1 cellular context compared by ENCODE assay signal in genomic region chr19:10399878-10400277, GRCh38.
TF ChIP-seq lines count a peak whose summit lies in the region.

No MANE protein-coding gene starts in this region.

TF ChIP-seq in K562, 482 proteins besides CTCF, POLR2A, EP300 and RAD21:
- TF ChIP-seq, protein P1, sequence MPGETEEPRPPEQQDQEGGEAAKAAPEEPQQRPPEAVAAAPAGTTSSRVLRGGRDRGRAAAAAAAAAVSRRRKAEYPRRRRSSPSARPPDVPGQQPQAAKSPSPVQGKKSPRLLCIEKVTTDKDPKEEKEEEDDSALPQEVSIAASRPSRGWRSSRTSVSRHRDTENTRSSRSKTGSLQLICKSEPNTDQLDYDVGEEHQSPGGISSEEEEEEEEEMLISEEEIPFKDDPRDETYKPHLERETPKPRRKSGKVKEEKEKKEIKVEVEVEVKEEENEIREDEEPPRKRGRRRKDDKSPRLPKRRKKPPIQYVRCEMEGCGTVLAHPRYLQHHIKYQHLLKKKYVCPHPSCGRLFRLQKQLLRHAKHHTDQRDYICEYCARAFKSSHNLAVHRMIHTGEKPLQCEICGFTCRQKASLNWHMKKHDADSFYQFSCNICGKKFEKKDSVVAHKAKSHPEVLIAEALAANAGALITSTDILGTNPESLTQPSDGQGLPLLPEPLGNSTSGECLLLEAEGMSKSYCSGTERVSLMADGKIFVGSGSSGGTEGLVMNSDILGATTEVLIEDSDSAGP (CRISPR knock-in tag; IDR thresholded peaks at IDR 0.05): no peak
- 0 out of 2 replicates have a peak, but pooled peaks have one; percentile 24 for TF ChIP-seq POLR2G (IDR thresholded peaks at IDR 0.05; ENCODE audit: low read depth, low read length)
- TF ChIP-seq RBFOX2 (IDR thresholded peaks at IDR 0.05; ENCODE audit: low read depth, low read length): peak; percentile 47
- TF ChIP-seq, protein P2, sequence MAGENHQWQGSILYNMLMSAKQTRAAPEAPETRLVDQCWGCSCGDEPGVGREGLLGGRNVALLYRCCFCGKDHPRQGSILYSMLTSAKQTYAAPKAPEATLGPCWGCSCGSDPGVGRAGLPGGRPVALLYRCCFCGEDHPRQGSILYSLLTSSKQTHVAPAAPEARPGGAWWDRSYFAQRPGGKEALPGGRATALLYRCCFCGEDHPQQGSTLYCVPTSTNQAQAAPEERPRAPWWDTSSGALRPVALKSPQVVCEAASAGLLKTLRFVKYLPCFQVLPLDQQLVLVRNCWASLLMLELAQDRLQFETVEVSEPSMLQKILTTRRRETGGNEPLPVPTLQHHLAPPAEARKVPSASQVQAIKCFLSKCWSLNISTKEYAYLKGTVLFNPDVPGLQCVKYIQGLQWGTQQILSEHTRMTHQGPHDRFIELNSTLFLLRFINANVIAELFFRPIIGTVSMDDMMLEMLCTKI (IDR thresholded peaks at IDR 0.05; ENCODE audit: partially characterized antibody): no peak
- TF ChIP-seq KHSRP (IDR thresholded peaks at IDR 0.05): no peak
